8 cellular contexts compared by ENCODE assay signal in genomic region chr6:31665501-31666336, GRCh38. TPM values are rescaled to one million over a fixed set of nuclear protein-coding genes. Genes with fewer than 3 reads are reported as not detected.
A peak's percentile ranks its signal among the peaks of the same experiment; 100 is the strongest.
DNase-seq lines count a peak whose midpoint lies in the region; ATAC-seq and TF ChIP-seq lines count a peak whose summit lies in the region.

TSS of gene CSNK2B (plus strand) at chr6:31666080. CDS start at chr6:31666832, 752 bp downstream.

- ATAC-seq in HG03432 (IDR thresholded peaks at IDR 0.05; ENCODE audit: unreplicated experiment) = peak; percentile 80

- DNase-seq in AML-193 (lab: John Stamatoyannopoulos, UW) (peak; percentile 99 to 100), NCI-H510A (lab: John Stamatoyannopoulos, UW) (peak; percentile 99), cerebellum (ENCODE audit: low spot score) (peak; percentile 99), kidney glomerular epithelial cell (lab: John Stamatoyannopoulos, UW) (peak; percentile 94)
- peak; percentile 98 for DNase-seq in activated CD4-positive, alpha-beta T cell treated with anti-CD3 and anti-CD28 coated beads for 1 hour
- peak; percentile 91 to 96 for DNase-seq in stimulated activated CD4-positive, alpha-beta T cell treated with anti-CD3 and anti-CD28 coated beads, Interleukin-1b, Interleukin-23, amount 100 ng/mL, for 1 hour (ENCODE audit: low read depth in 2 of 2)

- TF ChIP-seq POLR2A in GM19099 (IDR thresholded peaks at IDR 0.05; ENCODE audit: extremely low read depth, insufficient read length, low read depth) = peak; percentile 90

RNA-seq across cellular contexts. Expression of gene CSNK2B, which starts in this region (rescaled TPM):
- 52.0 TPM for total RNA-seq in cerebellum

Comparison
In these comparisons a context has a peak if more than half of its experiments do, and no peak if none do; other contexts are left out.
1. Peak in every context shown above with its lines: DNase-seq and ATAC-seq.